Comparison of ENCODE assay signal across 9 cellular contexts in the genomic region with DNA sequence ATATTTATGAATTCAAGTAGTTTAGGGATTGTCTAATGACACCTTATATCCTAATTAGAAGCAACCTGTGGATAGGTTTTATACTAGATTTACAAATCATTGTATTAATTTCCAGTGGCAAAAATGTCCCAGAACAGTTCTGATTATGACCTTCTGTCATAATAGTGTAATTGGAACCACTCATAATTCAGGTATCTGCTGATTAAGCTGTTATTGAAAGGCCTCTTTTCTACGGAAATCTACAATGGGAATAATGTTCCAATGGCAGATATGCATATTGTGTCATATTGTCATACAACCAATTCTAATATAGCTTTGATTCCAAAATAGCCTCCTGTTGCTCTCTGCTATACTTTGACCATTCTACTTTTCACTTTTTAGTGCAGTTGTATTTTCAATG. TPM values are rescaled to one million over a fixed set of nuclear protein-coding genes. Genes with fewer than 3 reads are reported as not detected.
"Had no signal": no experiment of that assay in that cellular context is flagged by ENCODE, and none has a peak within 500 bp of the region (broad histone marks: within the 10 kb centered on the region; RNA-seq: fewer than 3 reads in every experiment).

No MANE protein-coding gene starts in this region.

- DNase-seq: IMR-90, Karpas-422, KBM-7, KG1 had no signal

- H3K4me2 ChIP-seq: KMS-11 had no signal

- ATAC-seq: K562 had no signal

- H3K9ac ChIP-seq: KMS-11 had no signal

- FAIRE-seq: HTR-8/SVneo, K562 had no signal

- H3K4me3 ChIP-seq: K562 had no signal

- H3K27ac ChIP-seq: HL-60, KMS-11 had no signal

RNA-seq across cellular contexts. Expression of a gene that starts 19.0 kb away (rescaled TPM):
- total RNA-seq: HT1080, IMR-90 had no signal
- polyA plus RNA-seq: IMR-90 had no signal
